In the genomic region with DNA sequence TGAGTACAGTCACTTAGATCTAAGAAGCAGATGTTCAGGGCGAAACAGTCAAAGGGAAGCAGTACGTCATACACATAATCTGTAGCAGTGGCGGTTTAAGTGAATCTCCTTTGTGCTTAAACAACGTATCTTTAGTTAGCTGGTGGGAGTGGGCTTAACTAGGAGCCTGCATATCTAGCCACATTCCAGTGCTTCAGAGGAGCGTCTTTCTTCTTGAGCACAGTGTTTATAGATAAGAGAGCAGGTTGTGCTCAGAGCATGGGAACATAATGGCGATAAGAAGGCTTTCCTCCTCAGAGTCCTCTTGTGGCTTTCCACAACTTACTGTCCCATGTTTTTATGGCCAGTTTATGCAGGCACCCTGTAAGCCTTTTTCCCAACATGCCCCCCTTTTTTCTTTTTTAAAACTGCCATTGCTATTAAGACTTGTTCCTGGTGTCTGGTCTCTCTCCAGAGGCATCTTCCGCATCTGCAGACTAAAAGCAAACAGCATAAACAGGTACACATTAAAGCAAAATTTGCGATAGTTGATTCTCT, we compare ENCODE assay signal across 1 cellular context.
A peak's percentile ranks its signal among the peaks of the same experiment; 100 is the strongest.
TF ChIP-seq lines count a peak whose summit lies in the region.

No MANE protein-coding gene starts in this region.

TF ChIP-seq in K562, 482 proteins besides CTCF, POLR2A, EP300 and RAD21 (continued from another document and continues in another):
- TF ChIP-seq ATF2 (CRISPR knock-in tag; IDR thresholded peaks at IDR 0.05) (no peak), ZBTB12 (CRISPR knock-in tag; IDR thresholded peaks at IDR 0.05) (0 out of 2 replicates have a peak, but pooled peaks have one; percentile 6), ZNF449 (CRISPR knock-in tag; IDR thresholded peaks at IDR 0.05) (no peak), ATF7 (IDR thresholded peaks at IDR 0.05) (peak; percentile 89), PHB2 (IDR thresholded peaks at IDR 0.05; ENCODE audit: low read depth) (no peak), CEBPZ (IDR thresholded peaks at IDR 0.05; ENCODE audit: borderline replicate concordance, low read depth, low read length) (no peak), EHMT2 (IDR thresholded peaks at IDR 0.05) (peak; percentile 70), STAT5A (IDR thresholded peaks at IDR 0.05; ENCODE audit: borderline replicate concordance, low read length) (peak; percentile 52; the same call in 1 of the 2 replicates), SUPT5H (IDR thresholded peaks at IDR 0.05) (no peak), MAFF (IDR thresholded peaks at IDR 0.05; ENCODE audit: low read length) (no peak), ARHGAP35 (IDR thresholded peaks at IDR 0.05; ENCODE audit: partially characterized antibody) (no peak), CBFB (CRISPR knock-in tag; IDR thresholded peaks at IDR 0.05) (no peak), DDX20 (tag; IDR thresholded peaks at IDR 0.05; ENCODE audit: low read depth) (no peak), PBX2 (CRISPR knock-in tag; IDR thresholded peaks at IDR 0.05; ENCODE audit: low read depth) (no peak), PBX2 (tag; conservative IDR thresholded peaks at IDR 0.05; ENCODE audit: low read depth) (no peak), ZNF785 (CRISPR knock-in tag; IDR thresholded peaks at IDR 0.05) (no peak), RBM17 (IDR thresholded peaks at IDR 0.05; ENCODE audit: borderline replicate concordance, low read depth, low read length) (no peak), TAL1 (IDR thresholded peaks at IDR 0.05) (peak; percentile 85), C11orf30 (IDR thresholded peaks at IDR 0.05; ENCODE audit: low read depth) (no peak), WHSC1 (IDR thresholded peaks at IDR 0.05; ENCODE audit: low read length) (no peak), ZFP36 (IDR thresholded peaks at IDR 0.05; ENCODE audit: low read depth, low read length, partially characterized antibody) (no peak), CLOCK (CRISPR knock-in tag; IDR thresholded peaks at IDR 0.05; ENCODE audit: borderline replicate concordance) (no peak), PML (IDR thresholded peaks at IDR 0.05; ENCODE audit: low read length) (peak; percentile 43; the same call in 1 of the 2 replicates), NBN (IDR thresholded peaks at IDR 0.05; ENCODE audit: low read depth) (peak; percentile 78), SIRT6 (IDR thresholded peaks at IDR 0.05; ENCODE audit: low read depth, low read length) (no peak), ZBTB34 (CRISPR knock-in tag; IDR thresholded peaks at IDR 0.05) (no peak), MAFK (IDR thresholded peaks at IDR 0.05; ENCODE audit: low read length) (no peak), SRSF3 (IDR thresholded peaks at IDR 0.05; ENCODE audit: insufficient read depth, low read length) (no peak), POLR3A (IDR thresholded peaks at IDR 0.05; ENCODE audit: borderline replicate concordance, extremely low read depth, insufficient read depth, insufficient read length) (no peak), TAF9B (IDR thresholded peaks at IDR 0.05; ENCODE audit: partially characterized antibody) (no peak), HDGF (IDR thresholded peaks at IDR 0.05) (no peak), CTBP1 (IDR thresholded peaks at IDR 0.05; ENCODE audit: borderline replicate concordance) (peak; percentile 77)
- TF ChIP-seq, protein P1, sequence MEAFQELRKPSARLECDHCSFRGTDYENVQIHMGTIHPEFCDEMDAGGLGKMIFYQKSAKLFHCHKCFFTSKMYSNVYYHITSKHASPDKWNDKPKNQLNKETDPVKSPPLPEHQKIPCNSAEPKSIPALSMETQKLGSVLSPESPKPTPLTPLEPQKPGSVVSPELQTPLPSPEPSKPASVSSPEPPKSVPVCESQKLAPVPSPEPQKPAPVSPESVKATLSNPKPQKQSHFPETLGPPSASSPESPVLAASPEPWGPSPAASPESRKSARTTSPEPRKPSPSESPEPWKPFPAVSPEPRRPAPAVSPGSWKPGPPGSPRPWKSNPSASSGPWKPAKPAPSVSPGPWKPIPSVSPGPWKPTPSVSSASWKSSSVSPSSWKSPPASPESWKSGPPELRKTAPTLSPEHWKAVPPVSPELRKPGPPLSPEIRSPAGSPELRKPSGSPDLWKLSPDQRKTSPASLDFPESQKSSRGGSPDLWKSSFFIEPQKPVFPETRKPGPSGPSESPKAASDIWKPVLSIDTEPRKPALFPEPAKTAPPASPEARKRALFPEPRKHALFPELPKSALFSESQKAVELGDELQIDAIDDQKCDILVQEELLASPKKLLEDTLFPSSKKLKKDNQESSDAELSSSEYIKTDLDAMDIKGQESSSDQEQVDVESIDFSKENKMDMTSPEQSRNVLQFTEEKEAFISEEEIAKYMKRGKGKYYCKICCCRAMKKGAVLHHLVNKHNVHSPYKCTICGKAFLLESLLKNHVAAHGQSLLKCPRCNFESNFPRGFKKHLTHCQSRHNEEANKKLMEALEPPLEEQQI (IDR thresholded peaks at IDR 0.05), result peak; percentile 59; the same call in 1 of the 2 replicates
- TF ChIP-seq, protein P2, sequence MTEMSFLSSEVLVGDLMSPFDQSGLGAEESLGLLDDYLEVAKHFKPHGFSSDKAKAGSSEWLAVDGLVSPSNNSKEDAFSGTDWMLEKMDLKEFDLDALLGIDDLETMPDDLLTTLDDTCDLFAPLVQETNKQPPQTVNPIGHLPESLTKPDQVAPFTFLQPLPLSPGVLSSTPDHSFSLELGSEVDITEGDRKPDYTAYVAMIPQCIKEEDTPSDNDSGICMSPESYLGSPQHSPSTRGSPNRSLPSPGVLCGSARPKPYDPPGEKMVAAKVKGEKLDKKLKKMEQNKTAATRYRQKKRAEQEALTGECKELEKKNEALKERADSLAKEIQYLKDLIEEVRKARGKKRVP (CRISPR knock-in tag; IDR thresholded peaks at IDR 0.05), result no peak
- TF ChIP-seq, protein P3, sequence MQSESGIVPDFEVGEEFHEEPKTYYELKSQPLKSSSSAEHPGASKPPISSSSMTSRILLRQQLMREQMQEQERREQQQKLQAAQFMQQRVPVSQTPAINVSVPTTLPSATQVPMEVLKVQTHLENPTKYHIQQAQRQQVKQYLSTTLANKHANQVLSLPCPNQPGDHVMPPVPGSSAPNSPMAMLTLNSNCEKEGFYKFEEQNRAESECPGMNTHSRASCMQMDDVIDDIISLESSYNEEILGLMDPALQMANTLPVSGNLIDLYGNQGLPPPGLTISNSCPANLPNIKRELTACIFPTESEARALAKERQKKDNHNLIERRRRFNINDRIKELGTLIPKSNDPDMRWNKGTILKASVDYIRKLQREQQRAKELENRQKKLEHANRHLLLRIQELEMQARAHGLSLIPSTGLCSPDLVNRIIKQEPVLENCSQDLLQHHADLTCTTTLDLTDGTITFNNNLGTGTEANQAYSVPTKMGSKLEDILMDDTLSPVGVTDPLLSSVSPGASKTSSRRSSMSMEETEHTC (IDR thresholded peaks at IDR 0.05), result no peak
